In genomic region chr10:7434332-7434731, GRCh38 we compare ENCODE assay signal across 2 cellular contexts.
TF ChIP-seq lines count a peak whose summit lies in the region.

No MANE protein-coding gene starts in this region.

TF ChIP-seq in HEK293, 187 proteins besides CTCF, POLR2A, EP300 and RAD21 (continued from another document):
- TF ChIP-seq PRDM6 (tag by site-specific recombination; IDR thresholded peaks at IDR 0.05) (peak; percentile 63), IKZF3 (tag by site-specific recombination; IDR thresholded peaks at IDR 0.05) (peak; percentile 19; the same call in 1 of the 2 replicates), HIC1 (tag by site-specific recombination; IDR thresholded peaks at IDR 0.05) (peak; percentile 71), ZFHX2 (tag by site-specific recombination; conservative IDR thresholded peaks at IDR 0.05) (peak; percentile 62)
TF ChIP-seq in HEK293: peak in this region for 5.

TF ChIP-seq in H1, 55 proteins besides CTCF, POLR2A, EP300 and RAD21 (continued from another document):
- TF ChIP-seq USF2 (IDR thresholded peaks at IDR 0.05; ENCODE audit: low read length): no peak
- no peak for TF ChIP-seq SUZ12 (IDR thresholded peaks at IDR 0.05; ENCODE audit: low read length)
- no peak for TF ChIP-seq CTBP2 (IDR thresholded peaks at IDR 0.05; ENCODE audit: borderline replicate concordance, insufficient read depth, insufficient read length, low read length)
- TF ChIP-seq NRF1 (IDR thresholded peaks at IDR 0.05; ENCODE audit: low read depth, low read length): no peak
- no peak for TF ChIP-seq FOSL1 (IDR thresholded peaks at IDR 0.05; ENCODE audit: insufficient read depth, low read depth, low read length)
- TF ChIP-seq KDM5A (IDR thresholded peaks at IDR 0.05; ENCODE audit: low read length): no peak
